ENCODE assay signal across 8 cellular contexts in the genomic region with DNA sequence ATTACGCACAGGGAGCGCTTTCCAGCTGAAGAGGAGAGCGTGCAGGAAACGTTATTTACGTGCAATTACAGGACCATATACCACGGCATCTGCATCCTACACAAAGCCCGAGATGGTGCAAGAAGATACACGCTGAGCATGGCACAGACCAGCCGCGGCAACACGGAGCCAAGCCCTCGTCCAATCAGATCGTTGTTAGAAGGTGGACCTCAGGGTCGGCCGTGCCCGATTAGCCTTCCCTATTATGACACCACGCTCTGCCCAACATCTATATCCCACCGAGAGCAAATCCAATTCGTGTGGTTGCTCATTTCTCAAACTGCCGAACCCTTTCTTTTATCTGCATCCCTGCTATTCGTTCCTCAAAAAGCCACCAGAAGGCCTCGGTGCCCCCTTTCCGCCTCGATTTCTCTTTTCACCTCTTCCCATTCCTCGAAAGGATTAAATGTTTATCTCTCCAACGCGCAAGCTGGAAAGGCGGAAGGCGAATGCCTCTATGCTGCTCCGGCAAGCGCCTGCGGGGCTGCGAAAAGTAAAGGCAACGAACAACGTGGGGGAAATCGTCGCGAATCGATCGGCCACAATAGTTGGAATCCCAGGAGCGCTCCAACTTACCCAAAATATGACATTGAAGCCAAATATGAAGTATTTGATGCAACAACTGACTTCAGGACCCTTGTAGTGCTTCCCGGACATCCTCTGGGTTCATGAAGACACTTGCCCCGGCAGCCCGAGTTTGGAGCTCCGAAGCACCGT. TPM values are rescaled to one million over a fixed set of nuclear protein-coding genes. Genes with fewer than 3 reads are reported as not detected.
DNase-seq lines count a peak whose midpoint lies in the region; ATAC-seq and TF ChIP-seq lines count a peak whose summit lies in the region.

No MANE protein-coding gene starts in this region.

- in situ Hi-C loops in gastrocnemius medialis (cut with MboI; ENCODE audit: low sequenced_read_pairs in 4 of 4): loop anchor here in 1 of 4 donors (25.0 kb wide), 1 partner anchor 395 kb away; the partner anchor contains the start of gene RAP1GDS1

- H3K27me3 ChIP-seq in BE2C: peaks cover 72% of the 10 kb centered on the region
- H3K27me3 ChIP-seq in iPS-18a (ENCODE audit: control insufficient read depth, insufficient read depth, low read length): peaks cover 50% of the 10 kb centered on the region
- H3K27me3 ChIP-seq in gastrocnemius medialis: peaks cover 0 to 17% (median 0%) of the 10 kb centered on the region in 3 donors

- H3K9me3 Mint-ChIP-seq in brain: peaks cover 3 to 4% (median 3%) of the 10 kb centered on the region in 5 experiments

- peaks cover 14% of the 10 kb centered on the region for H3K27me3 Mint-ChIP-seq in brain

- H3K4me3 ChIP-seq in BE2C (ENCODE audit: low read depth, low read length): peak overlapping the region; percentile 53
- peak overlapping the region; percentile 77 for H3K4me3 ChIP-seq in iPS-18a (ENCODE audit: low read length)
- H3K4me3 ChIP-seq in gastrocnemius medialis: peak overlapping the region; percentile 57 to 75 (median 69)

- H3K9ac ChIP-seq in iPS-18a (ENCODE audit: low read length): peak overlapping the region; percentile 59

- no peaks in the 10 kb centered on the region for H3K36me3 ChIP-seq in BE2C
- H3K36me3 ChIP-seq in iPS-18a (ENCODE audit: control insufficient read depth, low read depth, low read length): no peaks in the 10 kb centered on the region
- no peaks in the 10 kb centered on the region for H3K36me3 ChIP-seq in gastrocnemius medialis

- TF ChIP-seq CTCF in BE2C (IDR thresholded peaks at IDR 0.05; ENCODE audit: low read depth, low read length): no peak
- no peak for TF ChIP-seq CTCF in brain (conservative IDR thresholded peaks at IDR 0.05)
- TF ChIP-seq CTCF in gastrocnemius medialis (IDR thresholded peaks at IDR 0.05 in 4 of 5, conservative IDR thresholded peaks at IDR 0.05 in 1 of 5): no peak

- intact Hi-C loops in gastrocnemius medialis (cut with DNase I; ENCODE audit: low total_unique reads): loop anchor here (2.0 to 10.0 kb wide), 4 partner anchors 193 to 397 kb away; partner anchors contain the start of genes EIF4E, METAP1 and RAP1GDS1

- peak overlapping the region; percentile 87 to 98 (median 95) for H3K27ac Mint-ChIP-seq in brain

- no peak for TF ChIP-seq POLR2A in gastrocnemius medialis (IDR thresholded peaks at IDR 0.05)

- H3K9me3 ChIP-seq in BE2C (peaks cover 4% of the 10 kb centered on the region; the same call in 1 of the 2 replicates), iPS-18a (ENCODE audit: control insufficient read depth, low read depth, low read length) (no peaks in the 10 kb centered on the region), gastrocnemius medialis (no peaks in the 10 kb centered on the region)

- H3K36me3 Mint-ChIP-seq in brain: peaks cover 24% of the 10 kb centered on the region

- ATAC-seq in GM19452 (IDR thresholded peaks at IDR 0.05; ENCODE audit: unreplicated experiment): peak; percentile 17
- ATAC-seq in gastrocnemius medialis: peak in 1 of 2 donors; percentile 21
- no peak for ATAC-seq in GM19467 (IDR thresholded peaks at IDR 0.05; ENCODE audit: unreplicated experiment)

- peak overlapping the region; percentile 90 to 97 (median 94) for H3K4me3 Mint-ChIP-seq in brain

- DNase-seq in BE2C (peak; percentile 27), HuH-7 (ENCODE audit: low spot score) (peak; percentile 52), SW 1271 (lab: John Stamatoyannopoulos, UW) (peak; percentile 42 to 81), gastrocnemius medialis (peak in 1 of 2 donors; percentile 21)

- H3K4me1 Mint-ChIP-seq in brain: peaks cover 77% of the 10 kb centered on the region

- H3K4me1 ChIP-seq in BE2C (no peaks in the 10 kb centered on the region; the same call in 1 of the 2 replicates), iPS-18a (ENCODE audit: control insufficient read depth, low read depth, low read length) (peaks cover 39% of the 10 kb centered on the region), gastrocnemius medialis (peaks cover 21 to 28% of the 10 kb centered on the region in 2 donors)

- H3K27ac ChIP-seq in iPS-18a (ENCODE audit: low read length) (no peak overlapping the region), gastrocnemius medialis (peak overlapping the region in 1 of 4 donors; percentile 65)

RNA-seq across cellular contexts. Expression of gene TSPAN5, which starts 0.7 kb away (rescaled TPM):
- 12.2 TPM for polyA plus RNA-seq in BE2C (2012; ENCODE audit: insufficient read depth, insufficient read length, low read depth)
- polyA plus RNA-seq in brain (ENCODE audit: insufficient read depth, low read depth, low replicate concordance): 18.3 TPM
- total RNA-seq in gastrocnemius medialis: 10 to 100 TPM in 1 of 4 donors, under 1 TPM in 3; 0.55 to 18.7 (median 0.79) TPM
